10 cellular contexts compared by ENCODE assay signal in the genomic region with DNA sequence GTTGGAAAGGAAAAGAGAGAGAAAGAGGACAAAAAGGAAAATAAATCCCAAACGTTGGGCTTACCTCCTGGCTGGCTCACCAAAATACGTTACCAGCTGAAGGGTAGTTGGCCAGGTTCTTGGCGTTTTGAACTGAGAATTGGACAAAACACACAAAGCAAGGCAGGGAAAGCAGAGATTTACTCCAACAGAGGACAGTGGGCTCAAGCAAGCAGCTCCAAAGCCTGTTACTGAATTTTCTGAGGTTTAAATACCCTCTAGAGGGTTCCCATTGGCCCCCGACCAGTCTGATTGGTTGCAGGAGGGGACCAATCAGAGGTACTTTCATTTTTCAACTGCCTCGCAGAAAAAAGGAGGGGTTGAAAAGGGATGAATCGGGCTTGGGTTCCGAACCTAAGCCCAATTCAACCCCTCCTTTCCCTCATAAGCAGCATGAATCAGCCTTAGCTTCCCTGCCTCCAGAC. TPM values are rescaled to one million over a fixed set of nuclear protein-coding genes. Genes with fewer than 3 reads are reported as not detected.
DNase-seq lines count a peak whose midpoint lies in the region; ATAC-seq and TF ChIP-seq lines count a peak whose summit lies in the region.
"Had no signal": no experiment of that assay in that cellular context is flagged by ENCODE, and none has a peak within 500 bp of the region (broad histone marks: within the 10 kb centered on the region; RNA-seq: fewer than 3 reads in every experiment).

No MANE protein-coding gene starts in this region.

- H2AFZ ChIP-seq in MM.1S (ENCODE audit: low read length) = peak overlapping the region; percentile 35

- H3K9me2 ChIP-seq in MM.1S (replicated peaks; ENCODE audit: insufficient read depth, low read length) = no peaks in the 10 kb centered on the region

- no peaks in the 10 kb centered on the region for H3K79me2 ChIP-seq in MM.1S (ENCODE audit: low read length)

- no peaks in the 10 kb centered on the region for H3K9me3 ChIP-seq in MM.1S (replicated peaks; ENCODE audit: insufficient read depth, low read length)
- no peaks in the 10 kb centered on the region for H3K9me3 ChIP-seq in naive thymus-derived CD4-positive, alpha-beta T cell (ENCODE audit: control insufficient read depth in 2 of 3, low read length in 3 of 3)

- intact Hi-C loops in naive thymus-derived CD4-positive, alpha-beta T cell (cut with micrococcal nuclease) = no loop called here

- H3K4me3 ChIP-seq in MM.1S (ENCODE audit: low read length) = peak overlapping the region; percentile 61
- peak overlapping the region; percentile 28 for H3K4me3 ChIP-seq in naive thymus-derived CD4-positive, alpha-beta T cell (ENCODE audit: low read length)

- no peaks in the 10 kb centered on the region for H3K36me3 ChIP-seq in MM.1S (replicated peaks; ENCODE audit: insufficient read depth, low read length)
- no peaks in the 10 kb centered on the region for H3K36me3 ChIP-seq in naive thymus-derived CD4-positive, alpha-beta T cell (ENCODE audit: control insufficient read depth in 2 of 3, insufficient read depth in 3 of 3, low read length in 3 of 3)

- peak overlapping the region; percentile 68 for H3K4me3 Mint-ChIP-seq in activated naive CD8-positive, alpha-beta T cell treated with anti-CD3 and anti-CD28 coated beads, Interleukin-2, amount 10 ng/mL, durations not matched to agents 7 days and 5 days
- H3K4me3 Mint-ChIP-seq in naive thymus-derived CD4-positive, alpha-beta T cell = peak overlapping the region in 9 of 10 donors; percentile 34 to 83 (median 75)
- H3K4me3 Mint-ChIP-seq: dendritic cell treated with granulocyte-macrophage colony-stimulating factor and Interleukin-4, amounts not matched to agents 40 ng/mL and 50 ng/mL, for 4 days; neural crest cell had no signal

- H3K4me2 ChIP-seq in MM.1S (ENCODE audit: low read depth, low read length) = peak overlapping the region; percentile 74

- H3K4me1 ChIP-seq in MM.1S (ENCODE audit: low read length) = no peaks in the 10 kb centered on the region
- H3K4me1 ChIP-seq in naive thymus-derived CD4-positive, alpha-beta T cell (ENCODE audit: control insufficient read depth in 2 of 2, insufficient read depth in 2 of 2, low read length in 2 of 2) = no peaks in the 10 kb centered on the region

- no peaks in the 10 kb centered on the region for H3K27me3 Mint-ChIP-seq in activated naive CD8-positive, alpha-beta T cell treated with anti-CD3 and anti-CD28 coated beads, Interleukin-2, amount 10 ng/mL, durations not matched to agents 7 days and 5 days
- no peaks in the 10 kb centered on the region for H3K27me3 Mint-ChIP-seq in naive thymus-derived CD4-positive, alpha-beta T cell
- H3K27me3 Mint-ChIP-seq: dendritic cell treated with granulocyte-macrophage colony-stimulating factor and Interleukin-4, amounts not matched to agents 40 ng/mL and 50 ng/mL, for 4 days had no signal

- ATAC-seq in activated naive CD8-positive, alpha-beta T cell treated with anti-CD3 and anti-CD28 coated beads, Interleukin-2, amount 10 ng/mL, durations not matched to agents 7 days and 5 days (ENCODE audit: low read depth) = peak; percentile 38
- ATAC-seq in naive thymus-derived CD4-positive, alpha-beta T cell = no peak

- peaks cover 2% of the 10 kb centered on the region for H3K36me3 Mint-ChIP-seq in activated naive CD8-positive, alpha-beta T cell treated with anti-CD3 and anti-CD28 coated beads, Interleukin-2, amount 10 ng/mL, durations not matched to agents 7 days and 5 days
- peaks cover 0 to 9% (median 4%) of the 10 kb centered on the region in 5 donors for H3K36me3 Mint-ChIP-seq in naive thymus-derived CD4-positive, alpha-beta T cell

- no peak for TF ChIP-seq CTCF in C4-2B (conservative IDR thresholded peaks at IDR 0.05)
- no peak for TF ChIP-seq CTCF in MM.1S (IDR thresholded peaks at IDR 0.05; ENCODE audit: low read length)

- POLR2A ChIA-PET in activated naive CD8-positive, alpha-beta T cell treated with anti-CD3 and anti-CD28 coated beads, Interleukin-2, amount 10 ng/mL, durations not matched to agents 7 days and 5 days (lab: Charles Lee) = interaction anchor here (0.5 kb wide), 1 partner anchor 14 kb away, joined by 4 read pairs; no protein-coding TSS in a partner anchor
- POLR2A ChIA-PET in naive thymus-derived CD4-positive, alpha-beta T cell (lab: Charles Lee) = interaction anchor here (1.0 kb wide), 1 partner anchor 72 kb away, joined by 3 read pairs; a partner anchor contains a TSS

- H3K9me3 Mint-ChIP-seq in activated naive CD8-positive, alpha-beta T cell treated with anti-CD3 and anti-CD28 coated beads, Interleukin-2, amount 10 ng/mL, durations not matched to agents 7 days and 5 days = no peaks in the 10 kb centered on the region
- H3K9me3 Mint-ChIP-seq in naive thymus-derived CD4-positive, alpha-beta T cell = no peaks in the 10 kb centered on the region
- H3K9me3 Mint-ChIP-seq: dendritic cell treated with granulocyte-macrophage colony-stimulating factor and Interleukin-4, amounts not matched to agents 40 ng/mL and 50 ng/mL, for 4 days; neural crest cell had no signal

- CTCF ChIA-PET in naive thymus-derived CD4-positive, alpha-beta T cell (lab: Charles Lee) = no interaction called here

- peaks cover 23% of the 10 kb centered on the region for H3K4me1 Mint-ChIP-seq in activated naive CD8-positive, alpha-beta T cell treated with anti-CD3 and anti-CD28 coated beads, Interleukin-2, amount 10 ng/mL, durations not matched to agents 7 days and 5 days
- peaks cover 0 to 29% (median 18%) of the 10 kb centered on the region in 7 donors for H3K4me1 Mint-ChIP-seq in naive thymus-derived CD4-positive, alpha-beta T cell
- H3K4me1 Mint-ChIP-seq: neural crest cell had no signal

- 0 out of 2 replicates have a peak, but pooled peaks cover 3% of the 10 kb centered on the region for H3F3A ChIP-seq in MM.1S (ENCODE audit: insufficient read depth, low read length)

- peak; percentile 40 for DNase-seq in MM.1S
- DNase-seq in activated naive CD8-positive, alpha-beta T cell treated with anti-CD3 and anti-CD28 coated beads, Interleukin-2, amount 10 ng/mL, durations not matched to agents 7 days and 5 days = no peak
- DNase-seq in naive thymus-derived CD4-positive, alpha-beta T cell = peak in 4 of 9 donors; percentile 6 to 28 (median 17)
- DNase-seq in activated gamma-delta T cell treated with Interleukin-2 at 50 U/mL for 16 hours = no peak
- DNase-seq in HUDEP-2 (lab: John Stamatoyannopoulos, UW; ENCODE audit: unreplicated experiment in 76 of 76) = no peak
- no peak for DNase-seq in SIG-M5 (lab: John Stamatoyannopoulos, UW)
- no peak for DNase-seq in NCI-H2107 (lab: John Stamatoyannopoulos, UW)

- H3K27ac Mint-ChIP-seq in activated naive CD8-positive, alpha-beta T cell treated with anti-CD3 and anti-CD28 coated beads, Interleukin-2, amount 10 ng/mL, durations not matched to agents 7 days and 5 days = peak overlapping the region; percentile 72
- peak overlapping the region in 7 of 9 donors; percentile 43 to 93 (median 56) for H3K27ac Mint-ChIP-seq in naive thymus-derived CD4-positive, alpha-beta T cell
- H3K27ac Mint-ChIP-seq: dendritic cell treated with granulocyte-macrophage colony-stimulating factor and Interleukin-4, amounts not matched to agents 40 ng/mL and 50 ng/mL, for 4 days had no signal

- H3K27ac ChIP-seq in C4-2B (peak overlapping the region; percentile 29), MM.1S (ENCODE audit: low read length) (peak overlapping the region; percentile 2; the same call in 1 of the 2 replicates)
- no peak overlapping the region for H3K27ac ChIP-seq in naive thymus-derived CD4-positive, alpha-beta T cell (ENCODE audit: low read depth, low read length)

- peak overlapping the region; percentile 45; the same call in 1 of the 2 replicates for H3K9ac ChIP-seq in MM.1S (ENCODE audit: low read length)

- H4K20me1 ChIP-seq in MM.1S (ENCODE audit: insufficient read depth, low read length) = no peaks in the 10 kb centered on the region

- H3K27me3 ChIP-seq in MM.1S (replicated peaks; ENCODE audit: insufficient read depth, low read length) = no peaks in the 10 kb centered on the region
- H3K27me3 ChIP-seq in naive thymus-derived CD4-positive, alpha-beta T cell (ENCODE audit: control insufficient read depth in 2 of 2, insufficient read depth in 2 of 2, low read length in 2 of 2) = no peaks in the 10 kb centered on the region

RNA-seq across cellular contexts. Expression of a gene that starts 55.6 kb away (rescaled TPM):
- total RNA-seq in activated naive CD8-positive, alpha-beta T cell treated with anti-CD3 and anti-CD28 coated beads, Interleukin-2, amount 10 ng/mL, durations not matched to agents 7 days and 5 days = not detected
- 1 to 10 TPM in 1 of 5 experiments, not detected in 4; 1.0 TPM for total RNA-seq in naive thymus-derived CD4-positive, alpha-beta T cell
- under 1 TPM; 0.08 to 0.48 TPM for polyA plus RNA-seq in naive thymus-derived CD4-positive, alpha-beta T cell
